Comparison of ENCODE assay signal across 10 cellular contexts in genomic region chr2:134706587-134707329, GRCh38. TPM values are rescaled to one million over a fixed set of nuclear protein-coding genes. Genes with fewer than 3 reads are reported as not detected.
DNase-seq lines count a peak whose midpoint lies in the region; ATAC-seq and TF ChIP-seq lines count a peak whose summit lies in the region.
"Had no signal": no experiment of that assay in that cellular context is flagged by ENCODE, and none has a peak within 500 bp of the region (broad histone marks: within the 10 kb centered on the region; RNA-seq: fewer than 3 reads in every experiment).

No MANE protein-coding gene starts in this region.

- DNase-seq in Caco-2 (peak in 1 of 2 experiments; percentile 16), KBM-7 (peak; percentile 91), cardiac fibroblast (ENCODE audit: low read depth in 2 of 2) (peak in 1 of 2 donors; percentile 28), naive B cell (no peak), dedifferentiated amniotic fluid mesenchymal stem cell (ENCODE audit: extremely low spot score) (no peak)
- no peak for DNase-seq in stimulated activated CD4-positive, alpha-beta T cell treated with anti-CD3 and anti-CD28 coated beads, Interleukin-15, amount 100 ng/mL, for 24 hours
- DNase-seq: small intestine had no signal

- TF ChIP-seq CTCF in Caco-2 (IDR thresholded peaks at IDR 0.05; ENCODE audit: insufficient read depth in 1 of 2, low read depth in 1 of 2, low read length in 1 of 2, severe bottlenecking in 1 of 2, unreplicated experiment in 1 of 2) (no peak), cardiac fibroblast (IDR thresholded peaks at IDR 0.05; ENCODE audit: low read depth, low read length) (peak; percentile 2)

- H3K36me3 ChIP-seq in Caco-2 (ENCODE audit: control insufficient read depth, insufficient read depth, low read length) = no peaks in the 10 kb centered on the region
- H3K36me3 ChIP-seq: suprapubic skin had no signal

- no TSS peak for BruUV-seq in Caco-2 (replicated peaks; lab: Mats Ljungman, UMichigan)

- POLR2A ChIA-PET in Caco-2 (lab: Charles Lee) = no interaction called here

- intact Hi-C loops in Caco-2 (cut with micrococcal nuclease; ENCODE audit: unreplicated experiment) = no loop called here

- in situ Hi-C loops in KBM-7 (cut with MboI; ENCODE audit: low pct_unique_long_range_greater_than_20kb, low sequenced_read_pairs) = no loop called here

- peaks cover 6% of the 10 kb centered on the region for H3K36me3 Mint-ChIP-seq in Caco-2 (ENCODE audit: insufficient read depth, unreplicated experiment)
- H3K36me3 Mint-ChIP-seq in naive B cell = no peaks in the 10 kb centered on the region

- H3K9me3 Mint-ChIP-seq in Caco-2 (ENCODE audit: unreplicated experiment) (no peaks in the 10 kb centered on the region), naive B cell (no peaks in the 10 kb centered on the region)

- H3K27me3 Mint-ChIP-seq in Caco-2 (ENCODE audit: insufficient read depth, unreplicated experiment) = no peaks in the 10 kb centered on the region
- peaks cover 66 to 79% (median 67%) of the 10 kb centered on the region in 3 donors for H3K27me3 Mint-ChIP-seq in naive B cell

- H3K4me1 Mint-ChIP-seq in Caco-2 (ENCODE audit: low read depth, unreplicated experiment) (peaks cover 15% of the 10 kb centered on the region), naive B cell (peaks cover 23 to 33% (median 27%) of the 10 kb centered on the region in 3 donors)

- H3K27me3 ChIP-seq in Caco-2 (replicated peaks; ENCODE audit: control insufficient read depth, insufficient read depth, low read length) = no peaks in the 10 kb centered on the region

- ATAC-seq in naive B cell (ENCODE audit: low read depth in 2 of 2) (peak; percentile 44 to 58), GM21528 (IDR thresholded peaks at IDR 0.05; ENCODE audit: low FRiP score, unreplicated experiment) (no peak), HG03095 (IDR thresholded peaks at IDR 0.05; ENCODE audit: unreplicated experiment) (no peak)

- peak overlapping the region; percentile 53 for H3K4me3 Mint-ChIP-seq in Caco-2 (ENCODE audit: unreplicated experiment)
- peak overlapping the region; percentile 13 to 87 (median 63) for H3K4me3 Mint-ChIP-seq in naive B cell

- H3K4me3 ChIP-seq in Caco-2 (ENCODE audit: low read depth, low read length) (no peak overlapping the region), cardiac fibroblast (replicated peaks in 1 of 2; ENCODE audit: low read depth in 2 of 2, low read length in 2 of 2) (no peak overlapping the region)
- H3K4me3 ChIP-seq: suprapubic skin had no signal

- CTCF ChIA-PET in Caco-2 (lab: Charles Lee) = no interaction called here

- peak overlapping the region; percentile 74 for H3K27ac Mint-ChIP-seq in Caco-2 (ENCODE audit: unreplicated experiment)
- peak overlapping the region in 1 of 6 donors; percentile 58 for H3K27ac Mint-ChIP-seq in naive B cell

- H3K9me3 ChIP-seq in Caco-2 = no peaks in the 10 kb centered on the region
- H3K9me3 ChIP-seq: suprapubic skin had no signal

- H3K4me1 ChIP-seq in Caco-2 = peaks cover 14% of the 10 kb centered on the region

RNA-seq across cellular contexts. Expression of gene TMEM163, which starts 12.0 kb away (rescaled TPM):
- total RNA-seq in Caco-2 (2022) = 3.2 and 4.1 TPM in 2 replicates
- polyA plus RNA-seq in naive B cell (ENCODE audit: low read depth in 6 of 6) = 1 to 10 TPM in 1 of 6 donors, under 1 TPM in 5; 0.33 to 1.0 (median 0.47) TPM

Comparison
In these comparisons a context has a peak if more than half of its experiments do, and no peak if none do; other contexts are left out.
1. ATAC-seq: peak in naive B cell (2 of 2); none in GM21528 (single experiment) and HG03095 (single experiment).